Comparison of ENCODE assay signal across 25 cellular contexts in the genomic region with DNA sequence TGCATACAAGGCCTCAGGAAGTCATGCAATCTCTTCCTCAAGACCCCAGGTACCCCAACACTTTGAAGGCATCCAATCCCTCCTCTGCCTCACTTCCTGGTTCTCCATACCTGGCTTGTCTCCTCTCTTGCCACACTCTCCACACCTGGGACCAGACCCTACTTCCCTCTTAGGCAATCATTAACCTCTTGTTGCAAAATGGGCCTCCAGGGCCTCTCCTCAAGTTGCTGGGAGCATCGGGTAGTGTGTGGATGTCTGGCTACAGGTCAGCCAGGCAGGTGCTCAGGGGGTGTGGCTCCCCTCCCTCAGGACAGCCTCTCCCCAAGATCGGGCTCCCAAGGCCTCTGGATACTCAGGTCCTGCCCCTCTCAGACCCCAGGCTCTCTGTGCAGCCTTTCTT. TPM values are rescaled to one million over a fixed set of nuclear protein-coding genes. Genes with fewer than 3 reads are reported as not detected.
DNase-seq lines count a peak whose midpoint lies in the region; FAIRE-seq and TF ChIP-seq lines count a peak whose summit lies in the region.
"Had no signal": no experiment of that assay in that cellular context is flagged by ENCODE, and none has a peak within 500 bp of the region (broad histone marks: within the 10 kb centered on the region; RNA-seq: fewer than 3 reads in every experiment).

No MANE protein-coding gene starts in this region.

- FAIRE-seq in GM19239 (lab: Jason Lieb, UNC): no peak
- FAIRE-seq: endothelial cell of umbilical vein had no signal

- no peak overlapping the region for H3K4me3 ChIP-seq in left ventricle myocardium inferior
- H3K4me3 ChIP-seq: thyroid gland had no signal

- peak overlapping the region; percentile 83 for H3K27ac ChIP-seq in epithelial cell of prostate
- no peak overlapping the region for H3K27ac ChIP-seq in left ventricle myocardium inferior (replicated peaks)
- H3K27ac ChIP-seq: RWPE1, thyroid gland had no signal

- H3K4me1 Mint-ChIP-seq in Calu3 (ENCODE audit: low read depth, unreplicated experiment) (peaks cover 9% of the 10 kb centered on the region), nephron (peaks cover 3% of the 10 kb centered on the region)
- H3K4me1 Mint-ChIP-seq: brain had no signal

- intact Hi-C loops in Calu3 (cut with micrococcal nuclease; ENCODE audit: unreplicated experiment) (no loop called here), left ventricle myocardium inferior (cut with micrococcal nuclease) (no loop called here)

- no peaks in the 10 kb centered on the region for H3K36me3 ChIP-seq in left ventricle myocardium inferior
- H3K36me3 ChIP-seq: thyroid gland had no signal

- no peaks in the 10 kb centered on the region for H3K36me3 Mint-ChIP-seq in Calu3 (ENCODE audit: insufficient read depth, unreplicated experiment)
- H3K36me3 Mint-ChIP-seq in nephron (ENCODE audit: low read depth): no peaks in the 10 kb centered on the region
- H3K36me3 Mint-ChIP-seq: brain; CD4-positive, alpha-beta memory T cell had no signal

- BruUV-seq in Calu3 (replicated peaks; lab: Mats Ljungman, UMichigan): no TSS peak

- H3K27me3 Mint-ChIP-seq in Calu3 (ENCODE audit: unreplicated experiment): peaks cover 25% of the 10 kb centered on the region
- peaks cover 40% of the 10 kb centered on the region for H3K27me3 Mint-ChIP-seq in nephron (ENCODE audit: low read depth)
- H3K27me3 Mint-ChIP-seq: CD4-positive, alpha-beta memory T cell had no signal

- peak overlapping the region; percentile 21 for H3K4me3 Mint-ChIP-seq in Calu3 (ENCODE audit: low read depth, unreplicated experiment)
- no peak overlapping the region for H3K4me3 Mint-ChIP-seq in nephron
- H3K4me3 Mint-ChIP-seq: brain; CD4-positive, alpha-beta memory T cell had no signal

- no peaks in the 10 kb centered on the region for H3K9me3 Mint-ChIP-seq in Calu3 (ENCODE audit: low read depth, unreplicated experiment)
- H3K9me3 Mint-ChIP-seq in nephron: no peaks in the 10 kb centered on the region
- H3K9me3 Mint-ChIP-seq: CD4-positive, alpha-beta memory T cell had no signal

- CTCF ChIA-PET in Calu3 (lab: Charles Lee): no interaction called here

- H3K4me1 ChIP-seq in left ventricle myocardium inferior: no peaks in the 10 kb centered on the region

- no peaks in the 10 kb centered on the region for H3K27me3 ChIP-seq in left ventricle myocardium inferior (ENCODE audit: low read depth)
- H3K27me3 ChIP-seq: thyroid gland had no signal

- TF ChIP-seq CTCF in Calu3 (IDR thresholded peaks at IDR 0.05; ENCODE audit: unreplicated experiment) (no peak), nephron (IDR thresholded peaks at IDR 0.05; ENCODE audit: unreplicated experiment in 3 of 3) (no peak), left ventricle myocardium inferior (IDR thresholded peaks at IDR 0.05; ENCODE audit: borderline replicate concordance) (no peak)

- no peaks in the 10 kb centered on the region for H3K9me3 ChIP-seq in left ventricle myocardium inferior (replicated peaks)
- H3K9me3 ChIP-seq: thyroid gland had no signal

- H3K27ac Mint-ChIP-seq in Calu3 (ENCODE audit: unreplicated experiment) (peak overlapping the region; percentile 14), nephron (peak overlapping the region in 2 of 3 experiments; percentile 4 to 26)

- DNase-seq in Calu3: peak; percentile 65
- peak; percentile 68 for DNase-seq in HuH-7 (ENCODE audit: low spot score)
- DNase-seq in epithelial cell of prostate (ENCODE audit: low read depth, low spot score): no peak
- DNase-seq in Kasumi-1 (lab: John Stamatoyannopoulos, UW): no peak
- no peak for DNase-seq in GM19239 (ENCODE audit: insufficient read length, low spot score)
- DNase-seq in mesenteric fat pad (ENCODE audit: low spot score): no peak
- DNase-seq in left ventricle myocardium inferior: no peak
- DNase-seq: activated CD4-positive, alpha-beta T cell treated with anti-CD3 and anti-CD28 coated beads, Interleukin-2, amount 50 U/mL, for 48 hours; activated naive CD4-positive, alpha-beta T cell treated with anti-CD3 and anti-CD28 coated beads, Interleukin-2, amount 50 U/mL, for 16 hours; activated T-cell treated with anti-CD3 and anti-CD28 coated beads, Interleukin-2, amount 50 U/mL, for 1 hour; CD4-positive, alpha-beta memory T cell; cortex of kidney; DND-41; foreskin melanocyte; KG1; NCI-H1048; NCI-H2029; stimulated activated CD4-positive, alpha-beta T cell treated with anti-CD3 and anti-CD28 coated beads, Interleukin-15, amount 100 ng/mL, for 24 hours; thyroid gland had no signal

RNA-seq across cellular contexts. Expression of a gene that starts 8.6 kb away (rescaled TPM):
- total RNA-seq in Calu3 (2022): 0.09 TPM in 1 of 2 replicates, not detected in the other
- not detected for total RNA-seq in mesenteric fat pad
- not detected for total RNA-seq in left ventricle myocardium inferior
- total RNA-seq: CD4-positive, alpha-beta memory T cell; endothelial cell of umbilical vein; kidney epithelial cell; NCI-H460; thyroid gland had no signal

RNA-seq across cellular contexts. Expression of a gene that starts 39.9 kb away (rescaled TPM):
- total RNA-seq in Calu3 (2022) (20.2 and 20.7 TPM in 2 replicates), mesenteric fat pad (35.7 TPM), left ventricle myocardium inferior (46.4 TPM)

Comparison
In these comparisons a context has a peak if more than half of its experiments do, and no peak if none do; other contexts are left out.
1. DNase-seq: peak in Calu3 (single experiment) and HuH-7 (single experiment); none in epithelial cell of prostate (single experiment), Kasumi-1 (0 of 2), GM19239 (single experiment), mesenteric fat pad (single experiment) and left ventricle myocardium inferior (single experiment).